ENCODE assay signal across 8 cellular contexts in genomic region chr9:120583958-120584369, GRCh38. TPM values are rescaled to one million over a fixed set of nuclear protein-coding genes. Genes with fewer than 3 reads are reported as not detected.
DNase-seq lines count a peak whose midpoint lies in the region; ATAC-seq and TF ChIP-seq lines count a peak whose summit lies in the region.

No MANE protein-coding gene starts in this region.

- intact Hi-C loops in adrenal gland (cut with DNase I) (no loop called here), Caco-2 (cut with micrococcal nuclease; ENCODE audit: unreplicated experiment) (no loop called here)

- H3K36me3 ChIP-seq in adrenal gland (replicated peaks in 1 of 2) (no peaks in the 10 kb centered on the region), hepatocyte (replicated peaks; ENCODE audit: insufficient read depth, low read depth) (no peaks in the 10 kb centered on the region), Caco-2 (ENCODE audit: control insufficient read depth, insufficient read depth, low read length) (no peaks in the 10 kb centered on the region; the same call in 1 of the 2 replicates)

- no peak overlapping the region for H3K4me3 ChIP-seq in adrenal gland
- no peak overlapping the region for H3K4me3 ChIP-seq in hepatocyte
- no peak overlapping the region for H3K4me3 ChIP-seq in Caco-2 (ENCODE audit: low read depth, low read length)

- H3K27ac ChIP-seq in adrenal gland (peak overlapping the region in 4 of 5 donors; percentile 11 to 79 (median 56)), hepatocyte (no peak overlapping the region)

- H3K4me1 Mint-ChIP-seq in stimulated activated naive CD8-positive, alpha-beta T cell treated with anti-CD3 and anti-CD28 coated beads, Interleukin-15, Interleukin-2, amounts not matched to agents 100 ng/mL and 50 ng/mL, for 24 hours (ENCODE audit: low read depth), result peaks cover 35% of the 10 kb centered on the region
- peaks cover 2% of the 10 kb centered on the region for H3K4me1 Mint-ChIP-seq in Caco-2 (ENCODE audit: low read depth, unreplicated experiment)

- no peaks in the 10 kb centered on the region for H3K9me3 ChIP-seq in adrenal gland (replicated peaks in 1 of 3)
- no peaks in the 10 kb centered on the region for H3K9me3 ChIP-seq in hepatocyte (ENCODE audit: low read depth)
- H3K9me3 ChIP-seq in Caco-2, result no peaks in the 10 kb centered on the region

- WGBS in adrenal gland, 4 donors, result 47 to 58% (median 53%) methylated on average over 3 of the region's 3 CpGs
- WGBS in hepatocyte (ENCODE audit: low lambda C conversion rate, missing lambda C conversion rate), result 74% methylated on average over 3 of the region's 3 CpGs

- CTCF ChIA-PET in Caco-2 (lab: Charles Lee), result no interaction called here

- peak in 1 of 2 donors; percentile 3 for TF ChIP-seq POLR2A in adrenal gland (IDR thresholded peaks at IDR 0.05)

- H3K4me3 Mint-ChIP-seq in stimulated activated naive CD8-positive, alpha-beta T cell treated with anti-CD3 and anti-CD28 coated beads, Interleukin-15, Interleukin-2, amounts not matched to agents 100 ng/mL and 50 ng/mL, for 24 hours, result peak overlapping the region; percentile 18
- H3K4me3 Mint-ChIP-seq in Caco-2 (ENCODE audit: unreplicated experiment), result no peak overlapping the region

- H3K9me3 Mint-ChIP-seq in activated naive CD4-positive, alpha-beta T cell treated with anti-CD3 and anti-CD28 coated beads, Interleukin-2, amount 50 U/mL, for 72 hours, result peaks cover 0 to 7% of the 10 kb centered on the region in 2 donors
- H3K9me3 Mint-ChIP-seq in stimulated activated naive CD8-positive, alpha-beta T cell treated with anti-CD3 and anti-CD28 coated beads, Interleukin-15, Interleukin-2, amounts not matched to agents 100 ng/mL and 50 ng/mL, for 24 hours, result no peaks in the 10 kb centered on the region
- no peaks in the 10 kb centered on the region for H3K9me3 Mint-ChIP-seq in Caco-2 (ENCODE audit: unreplicated experiment)

- H3K4me1 ChIP-seq in adrenal gland (replicated peaks in 1 of 2) (peaks cover 13 to 21% of the 10 kb centered on the region in 2 donors), hepatocyte (ENCODE audit: insufficient read depth) (peaks cover 4% of the 10 kb centered on the region), Caco-2 (peaks cover 6% of the 10 kb centered on the region)

- TF ChIP-seq CTCF in adrenal gland (IDR thresholded peaks at IDR 0.05), result no peak
- no peak for TF ChIP-seq CTCF in hepatocyte (IDR thresholded peaks at IDR 0.05; ENCODE audit: poor library complexity)
- TF ChIP-seq CTCF in Caco-2 (IDR thresholded peaks at IDR 0.05; ENCODE audit: insufficient read depth in 1 of 2, low read depth in 1 of 2, low read length in 1 of 2, severe bottlenecking in 1 of 2, unreplicated experiment in 1 of 2), result no peak

- H2AFZ ChIP-seq in hepatocyte, result no peak overlapping the region

- BruUV-seq in Caco-2 (replicated peaks; lab: Mats Ljungman, UMichigan), result no TSS peak

- no peaks in the 10 kb centered on the region for H4K20me1 ChIP-seq in hepatocyte (ENCODE audit: insufficient read depth, poor library complexity, severe bottlenecking)

- peaks cover 8% of the 10 kb centered on the region for H3K79me2 ChIP-seq in hepatocyte

- H3K27me3 ChIP-seq in adrenal gland (no peaks in the 10 kb centered on the region), hepatocyte (no peaks in the 10 kb centered on the region), Caco-2 (replicated peaks; ENCODE audit: control insufficient read depth, insufficient read depth, low read length) (no peaks in the 10 kb centered on the region)

- no peak overlapping the region for H3K27ac Mint-ChIP-seq in activated naive CD4-positive, alpha-beta T cell treated with anti-CD3 and anti-CD28 coated beads, Interleukin-2, amount 50 U/mL, for 72 hours
- no peak overlapping the region for H3K27ac Mint-ChIP-seq in stimulated activated naive CD8-positive, alpha-beta T cell treated with anti-CD3 and anti-CD28 coated beads, Interleukin-15, Interleukin-2, amounts not matched to agents 100 ng/mL and 50 ng/mL, for 24 hours
- no peak overlapping the region for H3K27ac Mint-ChIP-seq in Caco-2 (ENCODE audit: unreplicated experiment)

- peak; percentile 14 for DNase-seq in activated naive CD4-positive, alpha-beta T cell treated with Interleukin-2 at 50 U/mL for 16 hours
- DNase-seq in activated naive CD4-positive, alpha-beta T cell treated with anti-CD3 and anti-CD28 coated beads, Interleukin-2, amount 50 U/mL, for 72 hours (ENCODE audit: low spot score in 2 of 2), result no peak
- DNase-seq in NCI-H460 (ENCODE audit: extremely low read depth, low read depth), result peak; percentile 11
- DNase-seq in adrenal gland, result peak; percentile 76 to 95 (median 83)
- DNase-seq in hepatocyte (ENCODE audit: low spot score), result peak; percentile 14
- no peak for DNase-seq in Caco-2

- H3K27me3 Mint-ChIP-seq in stimulated activated naive CD8-positive, alpha-beta T cell treated with anti-CD3 and anti-CD28 coated beads, Interleukin-15, Interleukin-2, amounts not matched to agents 100 ng/mL and 50 ng/mL, for 24 hours, result no peaks in the 10 kb centered on the region
- H3K27me3 Mint-ChIP-seq in Caco-2 (ENCODE audit: insufficient read depth, unreplicated experiment), result no peaks in the 10 kb centered on the region

- H3K9me2 ChIP-seq in hepatocyte (replicated peaks; ENCODE audit: insufficient read depth), result no peaks in the 10 kb centered on the region

- no peak for ATAC-seq in activated naive CD4-positive, alpha-beta T cell treated with anti-CD3 and anti-CD28 coated beads, Interleukin-2, amount 50 U/mL, for 72 hours
- peak; percentile 28 for ATAC-seq in HG03066 (IDR thresholded peaks at IDR 0.05; ENCODE audit: low read depth, unreplicated experiment)

- H3K4me2 ChIP-seq in hepatocyte, result no peak overlapping the region

- POLR2A ChIA-PET in Caco-2 (lab: Charles Lee), result no interaction called here

- H3K36me3 Mint-ChIP-seq in activated naive CD4-positive, alpha-beta T cell treated with anti-CD3 and anti-CD28 coated beads, Interleukin-2, amount 50 U/mL, for 72 hours, result peaks cover 16 to 29% of the 10 kb centered on the region in 2 donors
- no peaks in the 10 kb centered on the region for H3K36me3 Mint-ChIP-seq in stimulated activated naive CD8-positive, alpha-beta T cell treated with anti-CD3 and anti-CD28 coated beads, Interleukin-15, Interleukin-2, amounts not matched to agents 100 ng/mL and 50 ng/mL, for 24 hours (ENCODE audit: low read depth)
- H3K36me3 Mint-ChIP-seq in Caco-2 (ENCODE audit: insufficient read depth, unreplicated experiment), result peaks cover 16% of the 10 kb centered on the region

RNA-seq across cellular contexts. Expression of gene CDK5RAP2, which starts 4.0 kb away (rescaled TPM):
- 100 to 1,000 TPM in 1 of 2 donors, 10 to 100 TPM in 1; 85.9 to 128 TPM for total RNA-seq in activated naive CD4-positive, alpha-beta T cell treated with anti-CD3 and anti-CD28 coated beads, Interleukin-2, amount 50 U/mL, for 72 hours
- total RNA-seq in NCI-H460 (2014; rRNA removed; shearing (Covaris generic)), result 82.7 and 92.3 TPM in 2 replicates
- 128 and 149 TPM in 2 replicates for polyA plus RNA-seq in NCI-H460 (2014; cell fraction: nucleus; rRNA removed)
- total RNA-seq in adrenal gland (10 to 100 TPM; 28.7 to 53.0 (median 42.5) TPM), hepatocyte (28.0 and 30.9 TPM in 2 replicates), Caco-2 (2022) (68.2 and 71.3 TPM in 2 replicates)
- polyA plus RNA-seq in adrenal gland (10 to 100 TPM; 26.0 to 41.9 (median 40.8) TPM), hepatocyte (23.9 and 28.8 TPM in 2 replicates)

Comparison
In these comparisons a context has a peak if more than half of its experiments do, and no peak if none do; other contexts are left out.
1. DNase-seq: peak in activated naive CD4-positive, alpha-beta T cell treated with Interleukin-2 at 50 U/mL for 16 hours (single experiment), NCI-H460 (single experiment), adrenal gland (7 of 7) and hepatocyte (single experiment); none in activated naive CD4-positive, alpha-beta T cell treated with anti-CD3 and anti-CD28 coated beads, Interleukin-2, amount 50 U/mL, for 72 hours (0 of 2) and Caco-2 (0 of 2).